ENCODE assay signal across 8 cellular contexts in the genomic region with DNA sequence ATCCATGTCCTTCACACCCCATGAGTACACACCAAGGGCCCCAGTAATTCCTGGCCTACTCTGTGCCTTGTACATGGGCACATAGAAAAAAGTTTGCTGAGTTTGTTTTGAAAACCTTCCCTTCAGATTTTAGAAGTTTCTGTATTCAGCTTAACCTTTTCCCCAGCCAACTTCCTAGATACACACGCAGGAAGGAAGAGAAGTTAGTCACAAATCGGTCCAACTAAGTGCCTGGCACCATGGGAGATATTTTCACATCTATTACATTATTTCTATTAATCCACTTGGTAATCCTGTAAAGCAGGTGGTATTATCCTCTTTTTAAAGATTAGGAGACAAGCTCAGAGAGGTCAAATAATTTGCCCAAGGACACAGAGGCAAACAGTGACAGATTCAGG. TPM values are rescaled to one million over a fixed set of nuclear protein-coding genes. Genes with fewer than 3 reads are reported as not detected.
A peak's percentile ranks its signal among the peaks of the same experiment; 100 is the strongest.
DNase-seq lines count a peak whose midpoint lies in the region; ATAC-seq and TF ChIP-seq lines count a peak whose summit lies in the region.

No MANE protein-coding gene starts in this region.

- H3K4me1 Mint-ChIP-seq in T-helper 1 cell treated with Interleukin-12 subunit alpha and Interleukin-12 subunit beta and Interleukin-4 antibody, amounts not matched to agents 30 μg/mL and 1 μg/mL, for 36 hours (ENCODE audit: low read depth), result peaks cover 47% of the 10 kb centered on the region
- peaks cover 32% of the 10 kb centered on the region for H3K4me1 Mint-ChIP-seq in brain
- H3K4me1 Mint-ChIP-seq in memory B cell, result peaks cover 31% of the 10 kb centered on the region
- peaks cover 33 to 61% of the 10 kb centered on the region in 2 donors for H3K4me1 Mint-ChIP-seq in stimulated activated naive B cell treated with anti-CD40 and anti-IgM and Interleukin-4, amounts not matched to agents 10 μg/mL and 1 μg/mL and 100 μg/mL, for 72 hours

- ATAC-seq in memory B cell (ENCODE audit: low read depth) (no peak), HG03095 (IDR thresholded peaks at IDR 0.05; ENCODE audit: unreplicated experiment) (no peak), GM18505 (IDR thresholded peaks at IDR 0.05; ENCODE audit: unreplicated experiment) (no peak)
- no peak for ATAC-seq in stimulated activated naive B cell treated with anti-CD40 and anti-IgM and Interleukin-4, amounts not matched to agents 10 μg/mL and 1 μg/mL and 100 μg/mL, for 72 hours (replicated peaks)

- no peaks in the 10 kb centered on the region for H3K27me3 Mint-ChIP-seq in T-helper 1 cell treated with Interleukin-12 subunit alpha and Interleukin-12 subunit beta and Interleukin-4 antibody, amounts not matched to agents 30 μg/mL and 1 μg/mL, for 36 hours (ENCODE audit: low read depth)
- H3K27me3 Mint-ChIP-seq in brain (no peaks in the 10 kb centered on the region), memory B cell (no peaks in the 10 kb centered on the region)
- H3K27me3 Mint-ChIP-seq in stimulated activated naive B cell treated with anti-CD40 and anti-IgM and Interleukin-4, amounts not matched to agents 10 μg/mL and 1 μg/mL and 100 μg/mL, for 72 hours, result no peaks in the 10 kb centered on the region

- peak overlapping the region; percentile 76 for H3K27ac Mint-ChIP-seq in T-helper 1 cell treated with Interleukin-12 subunit alpha and Interleukin-12 subunit beta and Interleukin-4 antibody, amounts not matched to agents 30 μg/mL and 1 μg/mL, for 36 hours
- H3K27ac Mint-ChIP-seq in brain, result peak overlapping the region in 4 of 5 experiments; percentile 1 to 93 (median 46)
- H3K27ac Mint-ChIP-seq in memory B cell, result peak overlapping the region; percentile 64
- H3K27ac Mint-ChIP-seq in stimulated activated naive B cell treated with anti-CD40 and anti-IgM and Interleukin-4, amounts not matched to agents 10 μg/mL and 1 μg/mL and 100 μg/mL, for 72 hours, result peak overlapping the region; percentile 53

- DNase-seq in T-helper 1 cell (no peak), memory B cell (ENCODE audit: low spot score in 2 of 2) (no peak)
- no peak for DNase-seq in stimulated activated naive B cell treated with anti-CD40 and anti-IgM and Interleukin-4, amounts not matched to agents 10 μg/mL and 1 μg/mL and 100 μg/mL, for 72 hours
- DNase-seq in stimulated activated CD4-positive, alpha-beta T cell treated with anti-CD3 and anti-CD28 coated beads, Interleukin-12 subunit alpha, Interleukin-12 subunit beta, amount 100 ng/mL, for 4 hours, result no peak

- H3K4me3 Mint-ChIP-seq in T-helper 1 cell treated with Interleukin-12 subunit alpha and Interleukin-12 subunit beta and Interleukin-4 antibody, amounts not matched to agents 30 μg/mL and 1 μg/mL, for 36 hours, result no peak overlapping the region
- H3K4me3 Mint-ChIP-seq in brain, result peak overlapping the region in 1 of 5 experiments; percentile 2
- no peak overlapping the region for H3K4me3 Mint-ChIP-seq in memory B cell
- H3K4me3 Mint-ChIP-seq in stimulated activated naive B cell treated with anti-CD40 and anti-IgM and Interleukin-4, amounts not matched to agents 10 μg/mL and 1 μg/mL and 100 μg/mL, for 72 hours, result no peak overlapping the region

- H3K9me3 Mint-ChIP-seq in T-helper 1 cell treated with Interleukin-12 subunit alpha and Interleukin-12 subunit beta and Interleukin-4 antibody, amounts not matched to agents 30 μg/mL and 1 μg/mL, for 36 hours, result no peaks in the 10 kb centered on the region
- no peaks in the 10 kb centered on the region for H3K9me3 Mint-ChIP-seq in brain
- no peaks in the 10 kb centered on the region for H3K9me3 Mint-ChIP-seq in memory B cell
- H3K9me3 Mint-ChIP-seq in stimulated activated naive B cell treated with anti-CD40 and anti-IgM and Interleukin-4, amounts not matched to agents 10 μg/mL and 1 μg/mL and 100 μg/mL, for 72 hours, result no peaks in the 10 kb centered on the region

- H3K36me3 Mint-ChIP-seq in T-helper 1 cell treated with Interleukin-12 subunit alpha and Interleukin-12 subunit beta and Interleukin-4 antibody, amounts not matched to agents 30 μg/mL and 1 μg/mL, for 36 hours (ENCODE audit: low read depth), result peaks cover 14% of the 10 kb centered on the region
- H3K36me3 Mint-ChIP-seq in brain (peaks cover 4% of the 10 kb centered on the region), memory B cell (no peaks in the 10 kb centered on the region)
- H3K36me3 Mint-ChIP-seq in stimulated activated naive B cell treated with anti-CD40 and anti-IgM and Interleukin-4, amounts not matched to agents 10 μg/mL and 1 μg/mL and 100 μg/mL, for 72 hours, result peaks cover 0 to 2% of the 10 kb centered on the region in 2 donors

- no peak for TF ChIP-seq POLR2A in GM18505 (IDR thresholded peaks at IDR 0.05; ENCODE audit: borderline replicate concordance, extremely low read depth, insufficient read depth, insufficient read length)

- no peak for TF ChIP-seq CTCF in brain (conservative IDR thresholded peaks at IDR 0.05)

RNA-seq across cellular contexts. Expression of gene LIMK2, which starts 5.8 kb away (rescaled TPM):
- 20.5 TPM for polyA plus RNA-seq in brain (ENCODE audit: insufficient read depth, low read depth, low replicate concordance)

RNA-seq across cellular contexts. Expression of gene RNF185, which starts 57.9 kb away (rescaled TPM):
- 26.1 TPM for polyA plus RNA-seq in brain (ENCODE audit: insufficient read depth, low read depth, low replicate concordance)
